In the genomic region with DNA sequence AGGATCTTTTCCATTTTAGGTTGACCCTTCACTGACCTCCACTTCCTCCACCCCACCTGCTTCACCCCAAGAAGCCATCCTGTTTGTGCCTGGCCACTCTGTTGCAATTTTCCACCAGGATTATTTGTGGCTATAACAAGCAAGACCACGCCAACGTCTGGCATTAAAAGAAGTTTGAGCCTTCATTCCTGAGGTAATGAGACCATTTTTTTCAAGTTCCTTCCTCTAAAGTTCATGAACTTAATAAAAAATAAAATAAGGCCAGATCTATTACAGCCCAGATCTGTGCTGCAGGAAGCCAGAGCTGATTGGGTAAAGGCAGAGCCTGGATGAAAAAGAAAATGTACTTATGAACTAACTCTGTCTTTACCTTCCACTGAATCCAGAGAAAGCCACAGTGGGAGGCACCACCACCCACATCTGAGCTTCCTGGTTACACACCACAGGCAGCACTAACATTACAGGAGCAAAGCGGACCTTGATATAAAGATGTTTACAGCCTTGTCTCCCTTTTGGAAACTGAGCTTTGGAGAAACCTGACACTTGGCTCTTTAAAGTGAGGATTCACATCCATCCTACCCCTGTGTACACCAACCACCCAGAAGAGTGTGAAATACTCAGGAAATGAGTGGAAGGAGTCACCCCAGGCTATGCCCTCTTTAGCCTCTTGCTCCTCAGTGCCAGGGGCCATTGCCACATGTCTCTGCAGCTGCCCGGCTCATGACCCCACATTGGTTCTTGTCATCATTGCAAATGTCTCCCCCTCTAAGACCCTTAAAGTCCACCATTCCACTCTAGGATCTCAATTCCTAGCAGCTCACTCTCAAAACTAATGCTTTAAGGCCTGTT, we compare ENCODE assay signal across 22 cellular contexts.
DNase-seq lines count a peak whose midpoint lies in the region; ATAC-seq, FAIRE-seq and TF ChIP-seq lines count a peak whose summit lies in the region.
"Had no signal": no experiment of that assay in that cellular context is flagged by ENCODE, and none has a peak within 500 bp of the region (broad histone marks: within the 10 kb centered on the region; RNA-seq: fewer than 3 reads in every experiment).

No MANE protein-coding gene starts in this region.

- ATAC-seq in gastroesophageal sphincter (peak; percentile 48), HG02571 (IDR thresholded peaks at IDR 0.05; ENCODE audit: unreplicated experiment) (no peak), mucosa of descending colon (no peak), HG02981 (IDR thresholded peaks at IDR 0.05; ENCODE audit: unreplicated experiment) (no peak)
- ATAC-seq: activated CD4-positive, CD25-positive, alpha-beta regulatory T cell treated with anti-CD3 and anti-CD28 coated beads, Interleukin-2, amount 50 U/mL, for 24 hours; activated T-cell treated with anti-CD3 and anti-CD28 coated beads, Interleukin-2, amount 50 U/mL, for 4 hours; K562; left colon had no signal

- 33 to 81% methylated on average over 2 to 4 of the region's 4 CpGs for WGBS in gastroesophageal sphincter (ENCODE audit: low coverage in 1 of 2), 2 donors

- H3K4me1 Mint-ChIP-seq in nephron progenitor cell = peaks cover 20% of the 10 kb centered on the region
- H3K4me1 Mint-ChIP-seq: activated naive CD4-positive, alpha-beta T cell treated with anti-CD3 and anti-CD28 coated beads, Interleukin-2, amount 10 ng/mL, durations not matched to agents 7 days and 5 days had no signal

- H3K4me3 ChIP-seq in AG10803 (ENCODE audit: low read length) (no peak overlapping the region), PC-9 (no peak overlapping the region; the same call in 1 of the 2 replicates), gastroesophageal sphincter (no peak overlapping the region), mucosa of descending colon (no peak overlapping the region)
- H3K4me3 ChIP-seq: ascending aorta, coronary artery, K562, pancreas had no signal

- no peaks in the 10 kb centered on the region for H3K9me2 ChIP-seq in PC-9 (ENCODE audit: insufficient read depth)

- POLR2A ChIA-PET in PC-9 (lab: Charles Lee; ENCODE audit: unreplicated experiment) = interaction anchor here (0.6 to 0.7 kb wide), 3 partner anchors 47 to 370 kb away, joined by 3 to 6 read pairs (median 4); no protein-coding TSS in a partner anchor

- H3K27me3 Mint-ChIP-seq in nephron progenitor cell (ENCODE audit: low read depth, poor library complexity) = peaks cover 4% of the 10 kb centered on the region
- H3K27me3 Mint-ChIP-seq: activated naive CD4-positive, alpha-beta T cell treated with anti-CD3 and anti-CD28 coated beads, Interleukin-2, amount 10 ng/mL, durations not matched to agents 7 days and 5 days had no signal

- H3K9me3 ChIP-seq in PC-9 (ENCODE audit: insufficient read depth, low read depth) (no peaks in the 10 kb centered on the region), gastroesophageal sphincter (no peaks in the 10 kb centered on the region), mucosa of descending colon (no peaks in the 10 kb centered on the region)
- H3K9me3 ChIP-seq: ascending aorta, pancreas had no signal

- H3K4me3 Mint-ChIP-seq in nephron progenitor cell = no peak overlapping the region
- H3K4me3 Mint-ChIP-seq: activated naive CD4-positive, alpha-beta T cell treated with anti-CD3 and anti-CD28 coated beads, Interleukin-2, amount 10 ng/mL, durations not matched to agents 7 days and 5 days; activated T-cell treated with anti-CD3 and anti-CD28 coated beads, Interleukin-2, amount 50 U/mL, for 4 hours had no signal

- no peak for TF ChIP-seq EP300 in gastroesophageal sphincter (IDR thresholded peaks at IDR 0.05)

- TF ChIP-seq POLR2A in gastroesophageal sphincter (IDR thresholded peaks at IDR 0.05) = no peak

- peak overlapping the region; percentile 71 for H3K27ac Mint-ChIP-seq in nephron progenitor cell
- H3K27ac Mint-ChIP-seq: activated naive CD4-positive, alpha-beta T cell treated with anti-CD3 and anti-CD28 coated beads, Interleukin-2, amount 10 ng/mL, durations not matched to agents 7 days and 5 days had no signal

- H4K20me1 ChIP-seq in PC-9 (ENCODE audit: insufficient read depth) = no peaks in the 10 kb centered on the region

- intact Hi-C loops in PC-9 (cut with micrococcal nuclease; ENCODE audit: unreplicated experiment) (loop anchor here (2.0 to 5.0 kb wide), 4 partner anchors 47 to 858 kb away; partner anchors contain the start of gene PLPP3), mucosa of descending colon (cut with DNase I, micrococcal nuclease) (no loop called here)

- no peaks in the 10 kb centered on the region for H3K36me3 Mint-ChIP-seq in nephron progenitor cell (ENCODE audit: low read depth)
- H3K36me3 Mint-ChIP-seq: activated naive CD4-positive, alpha-beta T cell treated with anti-CD3 and anti-CD28 coated beads, Interleukin-2, amount 10 ng/mL, durations not matched to agents 7 days and 5 days had no signal

- TF ChIP-seq CTCF in AG10803 (conservative IDR thresholded peaks at IDR 0.05; ENCODE audit: low read length) (no peak), PC-9 (conservative IDR thresholded peaks at IDR 0.05) (no peak), gastroesophageal sphincter (IDR thresholded peaks at IDR 0.05) (no peak), nephron progenitor cell (IDR thresholded peaks at IDR 0.05) (no peak), mucosa of descending colon (IDR thresholded peaks at IDR 0.05) (no peak)

- peak overlapping the region; percentile 89 for H3K27ac ChIP-seq in PC-9
- H3K27ac ChIP-seq in gastroesophageal sphincter = no peak overlapping the region
- H3K27ac ChIP-seq: ascending aorta, coronary artery, foreskin keratinocyte had no signal

- H3F3A ChIP-seq in PC-9 (ENCODE audit: insufficient read depth, low read depth) = peaks cover 37% of the 10 kb centered on the region

- peak; percentile 83 for DNase-seq in AG10803 (ENCODE audit: low read depth)
- peak; percentile 26 to 93 for DNase-seq in PC-9
- no peak for DNase-seq in nephron progenitor cell
- DNase-seq in mucosa of descending colon = no peak
- DNase-seq in frontal cortex (ENCODE audit: low spot score in 2 of 2) = no peak
- DNase-seq: activated naive CD4-positive, alpha-beta T cell treated with anti-CD3 and anti-CD28 coated beads, Interleukin-2, amount 10 ng/mL, durations not matched to agents 7 days and 5 days; activated T-cell treated with anti-CD3 and anti-CD28 coated beads, Interleukin-2, amount 50 U/mL, for 4 hours; left colon; NCI-H187 treated with DMSO at 0.1 percent for 48 hours; NCI-H446 treated with DMSO at 0.1 percent for 48 hours; stimulated activated CD8-positive, alpha-beta memory T cell treated with anti-CD3 and anti-CD28 coated beads, Interleukin-4, amount 100 ng/mL, for 48 hours; substantia nigra had no signal

- no peak overlapping the region for H2AFZ ChIP-seq in PC-9

- no peaks in the 10 kb centered on the region for H3K36me3 ChIP-seq in PC-9 (ENCODE audit: low read depth)
- H3K36me3 ChIP-seq in gastroesophageal sphincter = no peaks in the 10 kb centered on the region
- no peaks in the 10 kb centered on the region for H3K36me3 ChIP-seq in mucosa of descending colon (ENCODE audit: low read depth)
- H3K36me3 ChIP-seq: ascending aorta, pancreas had no signal

- H3K4me2 ChIP-seq in PC-9 = peak overlapping the region; percentile 70

- no peaks in the 10 kb centered on the region for H3K27me3 ChIP-seq in PC-9 (ENCODE audit: insufficient read depth, low read depth)
- no peaks in the 10 kb centered on the region for H3K27me3 ChIP-seq in gastroesophageal sphincter
- H3K27me3 ChIP-seq: ascending aorta, foreskin keratinocyte, pancreas had no signal

- H3K4me1 ChIP-seq in PC-9 (replicated peaks; ENCODE audit: insufficient read depth) (peaks cover 48% of the 10 kb centered on the region), gastroesophageal sphincter (peaks cover 0 to 14% (median 0%) of the 10 kb centered on the region in 3 donors), mucosa of descending colon (ENCODE audit: low read depth) (no peaks in the 10 kb centered on the region)
- H3K4me1 ChIP-seq: ascending aorta, foreskin keratinocyte, pancreas had no signal

- no TSS peak for BruUV-seq in PC-9 (replicated peaks; lab: Mats Ljungman, UMichigan)

- CTCF ChIA-PET in PC-9 (lab: Charles Lee) = no interaction called here

- H3K79me2 ChIP-seq in PC-9 (ENCODE audit: low read depth) = no peaks in the 10 kb centered on the region

- FAIRE-seq in frontal cortex (lab: Jason Lieb, UNC) = no peak
- FAIRE-seq: GM18507, K562, pancreas had no signal

- H3K9me3 Mint-ChIP-seq in nephron progenitor cell = no peaks in the 10 kb centered on the region
- H3K9me3 Mint-ChIP-seq: activated naive CD4-positive, alpha-beta T cell treated with anti-CD3 and anti-CD28 coated beads, Interleukin-2, amount 10 ng/mL, durations not matched to agents 7 days and 5 days; activated T-cell treated with anti-CD3 and anti-CD28 coated beads, Interleukin-2, amount 50 U/mL, for 4 hours had no signal

Comparison
In these comparisons a context has a peak if more than half of its experiments do, and no peak if none do; other contexts are left out.
1. DNase-seq: peak in AG10803 (single experiment) and PC-9 (2 of 2); none in nephron progenitor cell (single experiment), mucosa of descending colon (0 of 3) and frontal cortex (0 of 2).